Comparison of ENCODE assay signal across 13 cellular contexts in the genomic region with DNA sequence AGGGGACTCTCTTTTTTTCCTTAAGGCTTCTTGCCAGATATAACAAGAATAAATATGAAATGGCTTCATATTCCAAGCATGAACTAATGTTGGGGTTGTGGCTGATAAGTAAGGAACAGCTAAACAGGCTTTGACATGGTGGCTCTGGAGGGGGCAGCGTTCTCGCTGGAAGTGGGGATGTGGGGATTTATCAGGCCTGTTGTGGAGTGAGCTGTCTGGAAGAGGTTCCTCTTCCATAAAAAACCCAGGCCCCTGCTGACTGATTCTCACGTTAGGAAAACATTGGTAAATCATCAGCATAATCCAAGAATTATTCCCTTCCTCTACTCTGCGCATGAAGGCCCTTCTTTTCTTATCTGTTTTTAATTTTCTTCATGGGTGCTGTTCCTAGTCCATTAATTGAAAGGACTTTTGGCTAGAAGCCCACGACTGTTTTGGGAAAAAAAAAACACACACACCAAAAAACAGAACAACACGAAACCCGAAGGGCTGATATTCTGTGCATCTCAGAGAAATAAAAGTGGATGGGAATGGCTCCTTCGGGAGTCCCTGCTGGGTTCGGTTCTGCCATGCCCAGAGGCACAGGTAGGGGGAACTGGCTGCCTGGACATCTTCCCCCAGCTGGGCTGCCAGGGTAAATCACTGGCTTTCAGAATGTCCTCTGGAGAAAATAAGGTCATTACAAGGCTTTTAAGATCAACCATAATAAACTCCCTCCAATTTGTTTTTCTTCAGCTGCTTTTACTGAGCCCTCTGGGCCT.
DNase-seq lines count a peak whose midpoint lies in the region; ATAC-seq and TF ChIP-seq lines count a peak whose summit lies in the region.
"Had no signal": no experiment of that assay in that cellular context is flagged by ENCODE, and none has a peak within 500 bp of the region (broad histone marks: within the 10 kb centered on the region; RNA-seq: fewer than 3 reads in every experiment).

No MANE protein-coding gene starts in this region.

- no peaks in the 10 kb centered on the region for H3K9me3 Mint-ChIP-seq in Caco-2 (ENCODE audit: unreplicated experiment)
- H3K9me3 Mint-ChIP-seq: activated CD8-positive, alpha-beta T cell treated with anti-CD3 and anti-CD28 coated beads for 36 hours had no signal

- H3K36me3 Mint-ChIP-seq in Caco-2 (ENCODE audit: insufficient read depth, unreplicated experiment), result no peaks in the 10 kb centered on the region
- H3K36me3 Mint-ChIP-seq: CD4-positive, CD25-positive, alpha-beta regulatory T cell had no signal

- no peak overlapping the region for H3K23ac ChIP-seq in trophoblast cell (ENCODE audit: low read length)

- POLR2A ChIA-PET in Caco-2 (lab: Charles Lee), result no interaction called here

- H2BK5ac ChIP-seq in trophoblast cell (ENCODE audit: low read depth, low read length, poor library complexity), result no peak overlapping the region

- H2AFZ ChIP-seq in trophoblast cell (ENCODE audit: insufficient read depth, low read length, poor library complexity), result no peak overlapping the region

- no peaks in the 10 kb centered on the region for H3K79me1 ChIP-seq in trophoblast cell (ENCODE audit: low read length)

- H3K27me3 ChIP-seq in Caco-2 (replicated peaks; ENCODE audit: control insufficient read depth, insufficient read depth, low read length) (no peaks in the 10 kb centered on the region), foreskin keratinocyte (no peaks in the 10 kb centered on the region), trophoblast cell (ENCODE audit: insufficient read depth, low read length) (no peaks in the 10 kb centered on the region)

- no peak overlapping the region for H3K4me2 ChIP-seq in trophoblast cell (ENCODE audit: low read length)

- H3K4me1 Mint-ChIP-seq in Caco-2 (ENCODE audit: low read depth, unreplicated experiment), result peaks cover 4% of the 10 kb centered on the region
- H3K4me1 Mint-ChIP-seq: CD4-positive, CD25-positive, alpha-beta regulatory T cell had no signal

- H3K27ac Mint-ChIP-seq in Caco-2 (ENCODE audit: unreplicated experiment), result no peak overlapping the region
- H3K27ac Mint-ChIP-seq: activated CD8-positive, alpha-beta T cell treated with anti-CD3 and anti-CD28 coated beads for 36 hours; CD4-positive, CD25-positive, alpha-beta regulatory T cell had no signal

- H3K27ac ChIP-seq in foreskin keratinocyte (no peak overlapping the region), trophoblast cell (ENCODE audit: low read depth, low read length) (no peak overlapping the region)
- H3K27ac ChIP-seq: HL-60, neutrophil had no signal

- no peak overlapping the region for H4K91ac ChIP-seq in trophoblast cell (ENCODE audit: low read depth, low read length)

- H3K4me1 ChIP-seq in Caco-2, result peaks cover 7% of the 10 kb centered on the region; the same call in 1 of the 2 replicates
- H3K4me1 ChIP-seq in foreskin keratinocyte, result peaks cover 16% of the 10 kb centered on the region
- peaks cover 6 to 8% of the 10 kb centered on the region in 2 experiments for H3K4me1 ChIP-seq in trophoblast cell (ENCODE audit: control insufficient read depth in 1 of 2, insufficient read depth in 2 of 2, low read length in 2 of 2)

- H4K12ac ChIP-seq in trophoblast cell (ENCODE audit: low read depth, low read length), result no peak overlapping the region

- no peak for ATAC-seq in foreskin keratinocyte
- ATAC-seq in HG03460 (IDR thresholded peaks at IDR 0.05; ENCODE audit: unreplicated experiment), result no peak
- ATAC-seq in HG03097 (IDR thresholded peaks at IDR 0.05; ENCODE audit: low FRiP score, unreplicated experiment), result no peak
- ATAC-seq: activated CD8-positive, alpha-beta T cell treated with anti-CD3 and anti-CD28 coated beads for 36 hours had no signal

- CTCF ChIA-PET in Caco-2 (lab: Charles Lee), result interaction anchor here (1.2 kb wide), 1 partner anchor 545 kb away, joined by 5 read pairs; no protein-coding TSS in a partner anchor

- no peak overlapping the region for H3K9ac ChIP-seq in trophoblast cell (ENCODE audit: low read length)

- H3K9me3 ChIP-seq in Caco-2 (no peaks in the 10 kb centered on the region), trophoblast cell (ENCODE audit: insufficient read depth, low read depth, low read length) (no peaks in the 10 kb centered on the region)
- H3K9me3 ChIP-seq: neutrophil had no signal

- no peaks in the 10 kb centered on the region for H3K27me3 Mint-ChIP-seq in Caco-2 (ENCODE audit: insufficient read depth, unreplicated experiment)

- H2BK120ac ChIP-seq in trophoblast cell (ENCODE audit: insufficient read depth, low read length, poor library complexity), result peak overlapping the region; percentile 44

- intact Hi-C loops in Caco-2 (cut with micrococcal nuclease; ENCODE audit: unreplicated experiment), result no loop called here

- no peak overlapping the region for H3K4ac ChIP-seq in trophoblast cell (ENCODE audit: low read depth, low read length)

- H3K18ac ChIP-seq in trophoblast cell (ENCODE audit: low read length), result no peak overlapping the region

- H2BK12ac ChIP-seq in trophoblast cell (ENCODE audit: low read length), result no peak overlapping the region

- H3K36me3 ChIP-seq in Caco-2 (ENCODE audit: control insufficient read depth, insufficient read depth, low read length) (no peaks in the 10 kb centered on the region), trophoblast cell (ENCODE audit: control insufficient read depth in 1 of 2, insufficient read depth in 2 of 2, low read length in 2 of 2) (no peaks in the 10 kb centered on the region)
- H3K36me3 ChIP-seq: neutrophil had no signal

- no peak overlapping the region for H3K4me3 ChIP-seq in Caco-2 (ENCODE audit: low read depth, low read length)
- H3K4me3 ChIP-seq in trophoblast cell (ENCODE audit: low read depth, low read length), result no peak overlapping the region

- H4K8ac ChIP-seq in trophoblast cell (ENCODE audit: low read depth, low read length), result no peak overlapping the region

- no peaks in the 10 kb centered on the region for H3K79me2 ChIP-seq in trophoblast cell (ENCODE audit: control insufficient read depth, insufficient read depth, low read length, poor library complexity)

- TF ChIP-seq CTCF in Caco-2 (IDR thresholded peaks at IDR 0.05; ENCODE audit: insufficient read depth in 1 of 2, low read depth in 1 of 2, low read length in 1 of 2, severe bottlenecking in 1 of 2, unreplicated experiment in 1 of 2) (peak; percentile 47 to 52), foreskin keratinocyte (conservative IDR thresholded peaks at IDR 0.05) (peak; percentile 34)

- BruUV-seq in Caco-2 (replicated peaks; lab: Mats Ljungman, UMichigan), result no TSS peak

- no peak overlapping the region for H3K14ac ChIP-seq in trophoblast cell (ENCODE audit: low read length)

- no CpG with 5 or more reads among the region's 9 CpGs for WGBS in trophoblast cell (ENCODE audit: extremely low coverage, insufficient coverage, insufficient read length)

- H2AK5ac ChIP-seq in trophoblast cell (ENCODE audit: low read length), result no peak overlapping the region

- DNase-seq in Caco-2, result peak in 1 of 2 experiments; percentile 49
- DNase-seq in SW480 (ENCODE audit: low spot score), result peak; percentile 32
- no peak for DNase-seq in foreskin keratinocyte
- DNase-seq in trophoblast cell, result no peak
- no peak for DNase-seq in COLO829 (ENCODE audit: low spot score)
- no peak for DNase-seq in foreskin melanocyte
- DNase-seq: activated CD8-positive, alpha-beta T cell treated with anti-CD3 and anti-CD28 coated beads for 36 hours; CD4-positive, CD25-positive, alpha-beta regulatory T cell; NCI-H345 had no signal

- H3K4me3 Mint-ChIP-seq in Caco-2 (ENCODE audit: unreplicated experiment), result no peak overlapping the region
- H3K4me3 Mint-ChIP-seq: activated CD8-positive, alpha-beta T cell treated with anti-CD3 and anti-CD28 coated beads for 36 hours; CD4-positive, CD25-positive, alpha-beta regulatory T cell had no signal
